ENCODE assay signal across 1 cellular context in the genomic region with DNA sequence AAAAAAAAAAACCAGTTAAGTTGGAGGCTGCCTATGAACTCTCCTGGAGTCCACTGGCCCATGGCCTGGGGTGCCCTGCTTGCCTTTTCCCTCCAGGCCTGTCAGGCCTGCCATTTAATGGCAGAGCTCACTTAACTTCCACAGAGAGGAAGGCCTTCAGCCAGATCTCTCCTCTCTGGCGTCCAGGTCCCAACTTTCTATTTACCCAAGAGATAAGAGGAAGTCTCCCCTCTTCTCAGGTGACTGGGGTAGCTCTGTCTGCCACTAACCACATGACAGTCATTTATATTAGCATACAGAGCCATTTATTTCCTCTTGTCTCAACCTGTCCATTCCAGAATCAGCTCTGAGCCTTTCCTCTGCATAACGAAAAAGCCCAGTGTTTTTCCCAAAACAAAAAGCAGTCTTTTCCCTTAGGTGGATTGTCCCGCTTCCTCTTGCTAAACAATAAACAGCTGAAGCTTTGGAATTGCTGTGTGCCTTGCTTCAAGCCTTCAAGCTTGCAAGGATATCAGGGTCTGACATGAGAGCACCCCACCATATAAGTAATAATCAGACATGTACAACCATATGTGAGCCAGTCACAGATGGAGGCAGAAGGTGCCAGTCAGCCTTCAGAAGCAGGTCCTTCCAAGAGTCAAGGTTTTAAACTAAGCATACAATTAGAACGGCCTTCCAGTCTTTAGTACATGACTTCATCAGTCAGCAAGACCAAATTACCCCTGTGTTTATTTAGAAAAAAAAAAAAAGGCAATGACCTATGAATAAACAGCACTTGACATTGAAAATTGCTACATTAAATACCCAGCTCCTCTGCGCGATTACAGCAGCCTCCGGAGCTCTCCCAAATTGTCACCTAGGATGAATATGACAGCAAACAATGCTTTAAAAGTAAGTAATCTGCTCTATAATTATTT.
TF ChIP-seq lines count a peak whose summit lies in the region.

No MANE protein-coding gene starts in this region.

TF ChIP-seq in HEK293, 187 proteins besides CTCF, POLR2A, EP300 and RAD21 (continued from another document):
- TF ChIP-seq, protein P1, sequence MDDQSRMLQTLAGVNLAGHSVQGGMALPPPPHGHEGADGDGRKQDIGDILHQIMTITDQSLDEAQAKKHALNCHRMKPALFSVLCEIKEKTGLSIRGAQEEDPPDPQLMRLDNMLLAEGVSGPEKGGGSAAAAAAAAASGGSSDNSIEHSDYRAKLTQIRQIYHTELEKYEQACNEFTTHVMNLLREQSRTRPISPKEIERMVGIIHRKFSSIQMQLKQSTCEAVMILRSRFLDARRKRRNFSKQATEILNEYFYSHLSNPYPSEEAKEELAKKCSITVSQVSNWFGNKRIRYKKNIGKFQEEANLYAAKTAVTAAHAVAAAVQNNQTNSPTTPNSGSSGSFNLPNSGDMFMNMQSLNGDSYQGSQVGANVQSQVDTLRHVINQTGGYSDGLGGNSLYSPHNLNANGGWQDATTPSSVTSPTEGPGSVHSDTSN (CRISPR knock-in tag; IDR thresholded peaks at IDR 0.05), result no peak
- TF ChIP-seq GLI4 (tag by site-specific recombination; IDR thresholded peaks at IDR 0.05), result no peak
- TF ChIP-seq TSHZ1 (tag by site-specific recombination; IDR thresholded peaks at IDR 0.05; ENCODE audit: borderline replicate concordance), result peak; percentile 57; the same call in 1 of the 2 replicates
- TF ChIP-seq ZNF629 (tag by site-specific recombination; IDR thresholded peaks at IDR 0.05), result peak; percentile 83
- TF ChIP-seq, protein P2, sequence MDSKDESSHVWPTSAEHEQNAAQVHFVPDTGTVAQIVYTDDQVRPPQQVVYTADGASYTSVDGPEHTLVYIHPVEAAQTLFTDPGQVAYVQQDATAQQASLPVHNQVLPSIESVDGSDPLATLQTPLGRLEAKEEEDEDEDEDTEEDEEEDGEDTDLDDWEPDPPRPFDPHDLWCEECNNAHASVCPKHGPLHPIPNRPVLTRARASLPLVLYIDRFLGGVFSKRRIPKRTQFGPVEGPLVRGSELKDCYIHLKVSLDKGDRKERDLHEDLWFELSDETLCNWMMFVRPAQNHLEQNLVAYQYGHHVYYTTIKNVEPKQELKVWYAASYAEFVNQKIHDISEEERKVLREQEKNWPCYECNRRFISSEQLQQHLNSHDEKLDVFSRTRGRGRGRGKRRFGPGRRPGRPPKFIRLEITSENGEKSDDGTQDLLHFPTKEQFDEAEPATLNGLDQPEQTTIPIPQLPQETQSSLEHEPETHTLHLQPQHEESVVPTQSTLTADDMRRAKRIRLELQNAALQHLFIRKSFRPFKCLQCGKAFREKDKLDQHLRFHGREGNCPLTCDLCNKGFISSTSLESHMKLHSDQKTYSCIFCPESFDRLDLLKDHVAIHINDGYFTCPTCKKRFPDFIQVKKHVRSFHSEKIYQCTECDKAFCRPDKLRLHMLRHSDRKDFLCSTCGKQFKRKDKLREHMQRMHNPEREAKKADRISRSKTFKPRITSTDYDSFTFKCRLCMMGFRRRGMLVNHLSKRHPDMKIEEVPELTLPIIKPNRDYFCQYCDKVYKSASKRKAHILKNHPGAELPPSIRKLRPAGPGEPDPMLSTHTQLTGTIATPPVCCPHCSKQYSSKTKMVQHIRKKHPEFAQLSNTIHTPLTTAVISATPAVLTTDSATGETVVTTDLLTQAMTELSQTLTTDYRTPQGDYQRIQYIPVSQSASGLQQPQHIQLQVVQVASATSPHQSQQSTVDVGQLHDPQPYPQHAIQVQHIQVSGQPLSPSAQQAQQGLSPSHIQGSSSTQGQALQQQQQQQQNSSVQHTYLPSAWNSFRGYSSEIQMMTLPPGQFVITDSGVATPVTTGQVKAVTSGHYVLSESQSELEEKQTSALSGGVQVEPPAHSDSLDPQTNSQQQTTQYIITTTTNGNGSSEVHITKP (tag by site-specific recombination; IDR thresholded peaks at IDR 0.05), result peak; percentile 52
- TF ChIP-seq KLF8 (tag by site-specific recombination; IDR thresholded peaks at IDR 0.05), result peak; percentile 37; the same call in 1 of the 2 replicates
